In the genomic region with DNA sequence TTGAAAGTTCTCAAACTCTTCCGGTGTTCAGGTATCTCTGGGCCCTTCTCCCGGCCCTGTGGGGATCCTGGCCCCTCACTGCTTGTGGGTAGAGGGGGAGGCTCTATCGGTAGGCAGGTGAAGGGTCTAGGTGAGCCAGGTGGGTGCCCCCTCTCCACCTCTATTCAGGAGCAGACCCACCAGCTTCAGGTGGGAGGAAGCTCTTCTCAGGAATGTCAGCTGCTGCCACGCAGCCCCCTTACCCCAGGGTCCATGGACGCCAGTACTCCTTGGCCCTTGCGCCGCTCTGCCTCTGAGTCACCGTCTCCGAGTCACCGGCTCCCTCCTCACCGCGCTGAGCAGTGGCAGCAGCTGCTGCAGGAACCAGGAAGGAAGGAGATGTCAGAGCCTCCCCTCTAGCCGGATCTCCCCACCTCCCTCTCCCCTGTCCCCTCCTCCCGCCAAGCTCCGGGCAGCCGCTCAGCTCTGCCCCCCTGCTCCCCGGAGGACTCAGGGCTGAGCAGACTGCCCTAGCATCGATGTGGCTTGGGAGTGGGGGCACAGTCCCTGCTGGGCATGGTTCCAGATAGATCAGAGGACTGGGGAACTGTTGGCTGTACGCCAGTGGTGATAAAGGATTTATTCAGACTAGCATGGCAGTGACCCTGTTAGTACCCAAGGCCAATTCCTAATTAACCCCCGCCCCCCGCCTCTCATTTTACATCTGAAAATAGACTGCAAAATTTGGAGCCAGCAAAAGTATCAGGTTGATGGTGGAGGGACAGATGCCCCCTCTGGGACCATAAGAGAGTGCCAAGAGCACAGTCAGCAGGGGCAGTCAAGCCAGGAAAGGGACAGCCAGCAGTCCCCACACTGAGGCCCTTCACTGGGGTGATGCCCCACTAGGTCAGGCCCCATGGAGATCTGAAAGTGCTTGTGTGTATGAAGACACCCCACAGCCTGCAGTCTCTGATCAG, we compare ENCODE assay signal across 8 cellular contexts. TPM values are rescaled to one million over a fixed set of nuclear protein-coding genes. Genes with fewer than 3 reads are reported as not detected.
A peak's percentile ranks its signal among the peaks of the same experiment; 100 is the strongest.
DNase-seq lines count a peak whose midpoint lies in the region; TF ChIP-seq lines count a peak whose summit lies in the region.

A gene with protein sequence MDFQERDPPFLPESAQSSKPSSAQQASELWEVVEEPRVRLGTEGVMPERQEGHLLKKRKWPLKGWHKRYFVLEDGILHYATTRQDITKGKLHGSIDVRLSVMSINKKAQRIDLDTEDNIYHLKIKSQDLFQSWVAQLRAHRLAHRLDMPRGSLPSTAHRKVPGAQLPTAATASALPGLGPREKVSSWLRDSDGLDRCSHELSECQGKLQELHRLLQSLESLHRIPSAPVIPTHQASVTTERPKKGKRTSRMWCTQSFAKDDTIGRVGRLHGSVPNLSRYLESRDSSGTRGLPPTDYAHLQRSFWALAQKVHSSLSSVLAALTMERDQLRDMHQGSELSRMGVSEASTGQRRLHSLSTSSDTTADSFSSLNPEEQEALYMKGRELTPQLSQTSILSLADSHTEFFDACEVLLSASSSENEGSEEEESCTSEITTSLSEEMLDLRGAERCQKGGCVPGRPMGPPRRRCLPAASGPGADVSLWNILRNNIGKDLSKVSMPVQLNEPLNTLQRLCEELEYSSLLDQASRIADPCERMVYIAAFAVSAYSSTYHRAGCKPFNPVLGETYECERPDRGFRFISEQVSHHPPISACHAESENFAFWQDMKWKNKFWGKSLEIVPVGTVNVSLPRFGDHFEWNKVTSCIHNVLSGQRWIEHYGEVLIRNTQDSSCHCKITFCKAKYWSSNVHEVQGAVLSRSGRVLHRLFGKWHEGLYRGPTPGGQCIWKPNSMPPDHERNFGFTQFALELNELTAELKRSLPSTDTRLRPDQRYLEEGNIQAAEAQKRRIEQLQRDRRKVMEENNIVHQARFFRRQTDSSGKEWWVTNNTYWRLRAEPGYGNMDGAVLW (minus strand): TSS at position 371 of the 956 bp plus-strand sequence. CDS start 1,516 bp downstream, outside the sequence.

- H3K27ac ChIP-seq in endodermal cell (ENCODE audit: low read depth, low read length) (peak within 1 kb of the TSS; percentile 24), mesodermal cell (ENCODE audit: low read depth, low read length, severe bottlenecking) (peak within 1 kb of the TSS; percentile 13)

- H3K9me3 ChIP-seq in BE2C (no peaks in the 10 kb centered on the region), endodermal cell (ENCODE audit: control insufficient read depth, low read length) (no peaks in the 10 kb centered on the region), mesodermal cell (ENCODE audit: control insufficient read depth, low read length) (no peaks in the 10 kb centered on the region)

- WGBS in endodermal cell (ENCODE audit: insufficient coverage in 1 of 2, insufficient read length in 1 of 2), 2 experiments, result 13 to 53% methylated on average over 2 to 20 of the region's 21 CpGs
- WGBS in mesodermal cell (ENCODE audit: insufficient coverage in 2 of 2), 2 experiments, result 3 to 13% methylated on average over 11 to 16 of the region's 21 CpGs

- DNase-seq in BE2C (peak; percentile 92), GM19240 (ENCODE audit: insufficient read length, low spot score) (peak; percentile 93), HS-27A (ENCODE audit: low read depth) (peak; percentile 61), NOMO-1 treated with DMSO at 0.1 percent for 48 hours (lab: John Stamatoyannopoulos, UW; ENCODE audit: unreplicated experiment) (peak; percentile 92), endodermal cell (peak; percentile 92)
- DNase-seq in activated CD8-positive, alpha-beta memory T cell treated with anti-CD3 and anti-CD28 coated beads for 4 hours (ENCODE audit: low read depth in 2 of 2), result peak; percentile 54 to 63
- DNase-seq in stimulated activated CD8-positive, alpha-beta memory T cell treated with anti-CD3 and anti-CD28 coated beads, Interleukin-15, amount 100 ng/mL, for 4 hours (ENCODE audit: low read depth in 2 of 2), result peak; percentile 57 to 63

- H3K9me3 Mint-ChIP-seq in endodermal cell, result no peaks in the 10 kb centered on the region

- no peaks in the 10 kb centered on the region for H3K27me3 ChIP-seq in BE2C
- no peaks in the 10 kb centered on the region for H3K27me3 ChIP-seq in endodermal cell (ENCODE audit: control insufficient read depth, insufficient read depth, low read length, poor library complexity, severe bottlenecking)

- TF ChIP-seq CTCF in BE2C (IDR thresholded peaks at IDR 0.05; ENCODE audit: low read depth, low read length) (peak; percentile 14; the same call in 1 of the 2 replicates), endodermal cell (conservative IDR thresholded peaks at IDR 0.05) (peak; percentile 23)

- peaks cover 10% of the 10 kb centered on the region for H3K4me1 Mint-ChIP-seq in endodermal cell

- peak within 1 kb of the TSS; percentile 87 for H3K4me3 Mint-ChIP-seq in endodermal cell

- H3K9ac ChIP-seq in endodermal cell (ENCODE audit: extremely low read depth, low read length, poor library complexity, severe bottlenecking), result peak within 1 kb of the TSS; percentile 53

- H3K4me1 ChIP-seq in BE2C (peaks cover 8% of the 10 kb centered on the region; the same call in 1 of the 2 replicates), endodermal cell (ENCODE audit: control insufficient read depth, insufficient read depth, low read length) (no peaks in the 10 kb centered on the region), mesodermal cell (ENCODE audit: control insufficient read depth, insufficient read depth, low read length, poor library complexity, severe bottlenecking) (peaks cover 9% of the 10 kb centered on the region)

- H3K4me3 ChIP-seq in BE2C (ENCODE audit: low read depth, low read length), result peak within 1 kb of the TSS; percentile 82
- H3K4me3 ChIP-seq in endodermal cell (ENCODE audit: low read length), result peak within 1 kb of the TSS; percentile 91
- peak within 1 kb of the TSS; percentile 70 for H3K4me3 ChIP-seq in mesodermal cell (ENCODE audit: extremely low read depth, insufficient read depth, low read length, poor library complexity, severe bottlenecking)

- peak within 1 kb of the TSS; percentile 66 for H3K27ac Mint-ChIP-seq in endodermal cell

- H3K36me3 Mint-ChIP-seq in endodermal cell (ENCODE audit: low read depth), result peaks cover 32% of the 10 kb centered on the region

- peaks cover 29% of the 10 kb centered on the region for H3K36me3 ChIP-seq in BE2C
- peaks cover 34% of the 10 kb centered on the region for H3K36me3 ChIP-seq in endodermal cell (ENCODE audit: control insufficient read depth, insufficient read depth, low read length)
- peaks cover 45% of the 10 kb centered on the region for H3K36me3 ChIP-seq in mesodermal cell (ENCODE audit: control insufficient read depth, insufficient read depth, low read length)

- no peaks in the 10 kb centered on the region for H3K27me3 Mint-ChIP-seq in endodermal cell (ENCODE audit: insufficient read depth)

RNA-seq across cellular contexts. Expression of the gene that starts here (rescaled TPM):
- polyA plus RNA-seq in BE2C (2012; ENCODE audit: insufficient read depth, insufficient read length, low read depth), result 17.3 TPM
- 10 to 100 TPM; 11.4 to 15.5 TPM for total RNA-seq in endodermal cell
- polyA plus RNA-seq in endodermal cell (2013, experiment 1 of 2), result 15.6 TPM
- 11.0 TPM for polyA plus RNA-seq in endodermal cell (2013, experiment 2 of 2)
- 13.1 TPM for polyA plus RNA-seq in mesodermal cell (2013, experiment 1 of 2)
- polyA plus RNA-seq in mesodermal cell (2013, experiment 2 of 2), result 11.7 TPM

Comparison
In these comparisons a context has a peak if more than half of its experiments do, and no peak if none do; other contexts are left out.
1. Peak in every context shown above with its lines: DNase-seq, H3K4me3 ChIP-seq and H3K27ac ChIP-seq.